ENCODE assay signal across 19 cellular contexts in the genomic region with DNA sequence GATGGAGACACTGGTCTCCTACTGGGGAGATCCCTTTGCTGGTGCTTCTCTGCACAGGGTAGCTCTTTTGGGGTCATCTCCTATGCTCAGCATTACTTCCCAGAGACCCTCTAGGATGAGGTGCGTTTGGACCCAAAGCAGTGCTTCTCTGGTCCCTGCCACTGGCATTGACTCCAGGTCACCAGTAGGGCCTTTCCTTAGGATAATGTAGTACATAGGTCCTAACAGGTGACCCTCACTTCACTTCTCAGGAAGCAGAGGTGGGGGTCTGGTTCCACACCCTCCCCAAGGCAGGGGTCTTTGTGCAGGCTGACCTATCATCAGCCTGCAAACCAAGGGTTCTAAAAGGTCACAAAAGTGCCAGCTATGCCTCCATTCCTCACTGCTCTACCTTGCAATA.
"Had no signal": no experiment of that assay in that cellular context is flagged by ENCODE, and none has a peak within 500 bp of the region (broad histone marks: within the 10 kb centered on the region; RNA-seq: fewer than 3 reads in every experiment).

No MANE protein-coding gene starts in this region.

- H3K27ac ChIP-seq: coronary artery, gastrocnemius medialis, heart right ventricle, left ventricle myocardium inferior, lower lobe of right lung, psoas muscle, spleen, tibial nerve had no signal

- DNase-seq: effector CD8-positive, alpha-beta T cell; gastrocnemius medialis; heart right ventricle; left ventricle myocardium inferior; lower lobe of right lung; mesenchymal stem cell; midbrain; naive B cell; psoas muscle; retina; spleen; stimulated activated CD4-positive, alpha-beta T cell treated with anti-CD3 and anti-CD28 coated beads, Interleukin-15, amount 100 ng/mL, for 24 hours; stimulated activated CD4-positive, alpha-beta T cell treated with anti-CD3 and anti-CD28 coated beads, Interleukin-1b, Interleukin-23, amount 100 ng/mL, for 48 hours; stimulated activated CD4-positive, alpha-beta T cell treated with anti-CD3 and anti-CD28 coated beads, Interleukin-4, amount 100 ng/mL, for 24 hours had no signal

- H3K27me3 ChIP-seq: gastrocnemius medialis, heart right ventricle, spleen, tibial nerve had no signal

- H3K4me3 ChIP-seq: coronary artery, gastrocnemius medialis, heart right ventricle, left ventricle myocardium inferior, lower lobe of right lung, psoas muscle, spleen, tibial nerve had no signal

- H3K4me1 ChIP-seq: gastrocnemius medialis, lower lobe of right lung, psoas muscle, tibial nerve had no signal

- H3K36me3 ChIP-seq: gastrocnemius medialis, heart right ventricle, left ventricle myocardium inferior, lower lobe of right lung, spleen had no signal

- ATAC-seq: esophagus mucosa; gastrocnemius medialis; heart right ventricle; psoas muscle; sciatic nerve; stimulated activated memory B cell treated with anti-CD40 and anti-IgM and Interleukin-4, amounts not matched to agents 10 μg/mL and 1 μg/mL and 100 μg/mL, for 72 hours had no signal
